8 cellular contexts compared by ENCODE assay signal in genomic region chr13:28492527-28493367, GRCh38. TPM values are rescaled to one million over a fixed set of nuclear protein-coding genes. Genes with fewer than 3 reads are reported as not detected.
A peak's percentile ranks its signal among the peaks of the same experiment; 100 is the strongest.
DNase-seq lines count a peak whose midpoint lies in the region; ATAC-seq, FAIRE-seq and TF ChIP-seq lines count a peak whose summit lies in the region.

No MANE protein-coding gene starts in this region.

- H3K4me1 ChIP-seq in astrocyte (ENCODE audit: insufficient read depth, low read length) (peaks cover 9% of the 10 kb centered on the region), parathyroid adenoma (no peaks in the 10 kb centered on the region)

- H3K4me1 Mint-ChIP-seq in astrocyte (ENCODE audit: low read depth, unreplicated experiment), result peaks cover 21% of the 10 kb centered on the region

- H3K4me3 ChIP-seq in NB4 (ENCODE audit: low read depth, low read length), result no peak overlapping the region
- no peak overlapping the region for H3K4me3 ChIP-seq in astrocyte (ENCODE audit: insufficient read depth, low read depth, low read length)
- peak overlapping the region; percentile 44 for H3K4me3 ChIP-seq in parathyroid adenoma (ENCODE audit: low read depth, low read length)

- no peaks in the 10 kb centered on the region for H3K36me3 Mint-ChIP-seq in astrocyte (ENCODE audit: low read depth, unreplicated experiment)

- no peak overlapping the region for H3K9ac ChIP-seq in astrocyte (ENCODE audit: low read length)
- H3K9ac ChIP-seq in parathyroid adenoma, result no peak overlapping the region

- H3K27me3 Mint-ChIP-seq in astrocyte (ENCODE audit: low read depth, unreplicated experiment), result peaks cover 20% of the 10 kb centered on the region

- no peak for ATAC-seq in HG03439 (IDR thresholded peaks at IDR 0.05; ENCODE audit: unreplicated experiment)

- DNase-seq in Daoy (ENCODE audit: low read depth) (peak; percentile 42), NB4 (ENCODE audit: low read depth) (peak; percentile 46), astrocyte (ENCODE audit: low read depth) (no peak), NCI-H2196 (lab: John Stamatoyannopoulos, UW; ENCODE audit: unreplicated experiment) (no peak), H4 (ENCODE audit: low spot score) (no peak), NAMALWA (ENCODE audit: low spot score) (no peak)

- no peak for TF ChIP-seq CTCF in NB4 (IDR thresholded peaks at IDR 0.05; ENCODE audit: low read depth, low read length)
- TF ChIP-seq CTCF in astrocyte (IDR thresholded peaks at IDR 0.05; ENCODE audit: insufficient read depth, low read depth, low read length), result no peak
- TF ChIP-seq CTCF in parathyroid adenoma (IDR thresholded peaks at IDR 0.05), result no peak

- FAIRE-seq in astrocyte (lab: Jason Lieb, UNC), result no peak

- H3K9me3 ChIP-seq in astrocyte (ENCODE audit: insufficient read depth, low read depth, low read length) (no peaks in the 10 kb centered on the region), parathyroid adenoma (ENCODE audit: control insufficient read depth, low read length) (no peaks in the 10 kb centered on the region)

- no peaks in the 10 kb centered on the region for H3K36me3 ChIP-seq in astrocyte (ENCODE audit: insufficient read depth, low read length)
- H3K36me3 ChIP-seq in parathyroid adenoma (ENCODE audit: control insufficient read depth, insufficient read depth, low read length), result no peaks in the 10 kb centered on the region

- no peaks in the 10 kb centered on the region for H4K20me1 ChIP-seq in astrocyte (ENCODE audit: insufficient read depth, low read length)

- H3K27ac ChIP-seq in astrocyte (ENCODE audit: low read depth, low read length) (no peak overlapping the region), parathyroid adenoma (peak overlapping the region; percentile 24)

- H3K79me2 ChIP-seq in astrocyte (ENCODE audit: insufficient read depth, low read length) (no peaks in the 10 kb centered on the region), parathyroid adenoma (no peaks in the 10 kb centered on the region)

- no peaks in the 10 kb centered on the region for H3K9me3 Mint-ChIP-seq in astrocyte (ENCODE audit: unreplicated experiment)

- peak overlapping the region; percentile 80 for H3K4me3 Mint-ChIP-seq in astrocyte (ENCODE audit: unreplicated experiment)

- no peak for TF ChIP-seq POLR2A in NB4 (IDR thresholded peaks at IDR 0.05; ENCODE audit: extremely low read depth, insufficient read length)

- H3K27ac Mint-ChIP-seq in astrocyte (ENCODE audit: unreplicated experiment), result no peak overlapping the region

- H3K27me3 ChIP-seq in astrocyte (ENCODE audit: insufficient read depth, low read length), result peaks cover 70% of the 10 kb centered on the region
- H3K27me3 ChIP-seq in parathyroid adenoma (ENCODE audit: control insufficient read depth, insufficient read depth, low read length), result peaks cover 13% of the 10 kb centered on the region

- H3K4me2 ChIP-seq in astrocyte (ENCODE audit: low read length) (no peak overlapping the region), parathyroid adenoma (ENCODE audit: low read length) (no peak overlapping the region)

- H2AFZ ChIP-seq in astrocyte (ENCODE audit: low read depth, low read length) (no peak overlapping the region), parathyroid adenoma (no peak overlapping the region)

RNA-seq across cellular contexts. Expression of gene FLT1, which starts 2.2 kb away (rescaled TPM):
- 4.2 and 5.4 TPM in 2 replicates for total RNA-seq in Daoy (2014; rRNA removed; shearing (Covaris generic))
- 7.3 and 10.0 TPM in 2 replicates for total RNA-seq in astrocyte
- 0.25 and 0.43 TPM in 2 replicates for total RNA-seq in H4 (2014; rRNA removed; shearing (Covaris generic))

Comparison
In these comparisons a context has a peak if more than half of its experiments do, and no peak if none do; other contexts are left out.
1. DNase-seq: peak in Daoy (single experiment) and NB4 (single experiment); none in astrocyte (single experiment), NCI-H2196 (single experiment), H4 (single experiment) and NAMALWA (single experiment).